In the genomic region with DNA sequence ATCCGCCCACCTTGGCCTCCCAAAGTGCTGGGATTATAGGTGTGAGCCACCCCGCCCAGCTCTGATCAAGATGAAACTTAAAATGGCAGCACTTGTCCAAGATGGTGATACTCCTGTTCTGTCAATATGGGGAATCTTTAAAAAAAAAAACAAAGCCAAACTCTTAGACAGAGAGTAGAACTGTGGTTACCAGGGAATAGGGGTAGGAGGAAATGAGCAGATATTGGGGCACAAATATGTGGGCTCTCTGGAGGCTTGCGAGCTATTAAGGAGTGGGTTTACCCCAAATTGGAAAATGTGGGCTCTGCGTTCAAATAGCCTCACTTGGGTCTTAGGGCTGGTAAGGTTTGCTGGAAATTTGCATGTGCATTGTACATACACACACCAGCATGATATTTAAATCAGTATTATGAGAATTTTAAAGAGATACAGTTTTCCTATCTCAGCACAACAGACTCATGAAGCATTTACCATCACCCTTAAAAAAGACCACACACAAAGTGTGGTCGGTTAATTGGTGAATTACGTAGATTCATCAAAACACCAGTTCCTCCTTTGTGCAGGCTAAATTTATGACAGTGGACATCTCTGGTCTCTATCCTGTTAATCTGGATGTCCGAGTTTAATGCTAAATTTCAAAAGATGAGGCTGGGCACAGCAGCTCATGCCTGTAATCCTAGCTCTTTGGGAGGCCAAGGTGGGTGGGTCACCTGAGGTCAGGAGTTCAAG, we compare ENCODE assay signal across 1 cellular context.
TF ChIP-seq lines count a peak whose summit lies in the region.

No MANE protein-coding gene starts in this region.

TF ChIP-seq in K562, 482 proteins besides CTCF, POLR2A, EP300 and RAD21:
- TF ChIP-seq, protein P1, sequence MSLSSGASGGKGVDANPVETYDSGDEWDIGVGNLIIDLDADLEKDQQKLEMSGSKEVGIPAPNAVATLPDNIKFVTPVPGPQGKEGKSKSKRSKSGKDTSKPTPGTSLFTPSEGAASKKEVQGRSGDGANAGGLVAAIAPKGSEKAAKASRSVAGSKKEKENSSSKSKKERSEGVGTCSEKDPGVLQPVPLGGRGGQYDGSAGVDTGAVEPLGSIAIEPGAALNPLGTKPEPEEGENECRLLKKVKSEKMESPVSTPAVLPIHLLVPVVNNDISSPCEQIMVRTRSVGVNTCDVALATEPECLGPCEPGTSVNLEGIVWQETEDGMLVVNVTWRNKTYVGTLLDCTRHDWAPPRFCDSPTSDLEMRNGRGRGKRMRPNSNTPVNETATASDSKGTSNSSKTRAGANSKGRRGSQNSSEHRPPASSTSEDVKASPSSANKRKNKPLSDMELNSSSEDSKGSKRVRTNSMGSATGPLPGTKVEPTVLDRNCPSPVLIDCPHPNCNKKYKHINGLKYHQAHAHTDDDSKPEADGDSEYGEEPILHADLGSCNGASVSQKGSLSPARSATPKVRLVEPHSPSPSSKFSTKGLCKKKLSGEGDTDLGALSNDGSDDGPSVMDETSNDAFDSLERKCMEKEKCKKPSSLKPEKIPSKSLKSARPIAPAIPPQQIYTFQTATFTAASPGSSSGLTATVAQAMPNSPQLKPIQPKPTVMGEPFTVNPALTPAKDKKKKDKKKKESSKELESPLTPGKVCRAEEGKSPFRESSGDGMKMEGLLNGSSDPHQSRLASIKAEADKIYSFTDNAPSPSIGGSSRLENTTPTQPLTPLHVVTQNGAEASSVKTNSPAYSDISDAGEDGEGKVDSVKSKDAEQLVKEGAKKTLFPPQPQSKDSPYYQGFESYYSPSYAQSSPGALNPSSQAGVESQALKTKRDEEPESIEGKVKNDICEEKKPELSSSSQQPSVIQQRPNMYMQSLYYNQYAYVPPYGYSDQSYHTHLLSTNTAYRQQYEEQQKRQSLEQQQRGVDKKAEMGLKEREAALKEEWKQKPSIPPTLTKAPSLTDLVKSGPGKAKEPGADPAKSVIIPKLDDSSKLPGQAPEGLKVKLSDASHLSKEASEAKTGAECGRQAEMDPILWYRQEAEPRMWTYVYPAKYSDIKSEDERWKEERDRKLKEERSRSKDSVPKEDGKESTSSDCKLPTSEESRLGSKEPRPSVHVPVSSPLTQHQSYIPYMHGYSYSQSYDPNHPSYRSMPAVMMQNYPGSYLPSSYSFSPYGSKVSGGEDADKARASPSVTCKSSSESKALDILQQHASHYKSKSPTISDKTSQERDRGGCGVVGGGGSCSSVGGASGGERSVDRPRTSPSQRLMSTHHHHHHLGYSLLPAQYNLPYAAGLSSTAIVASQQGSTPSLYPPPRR (CRISPR knock-in tag; IDR thresholded peaks at IDR 0.05; ENCODE audit: borderline replicate concordance) = no peak
- TF ChIP-seq DNMT1 (IDR thresholded peaks at IDR 0.05) (no peak), NR4A1 (CRISPR knock-in tag; IDR thresholded peaks at IDR 0.05) (no peak), NR4A1 (tag; IDR thresholded peaks at IDR 0.05) (0 out of 2 replicates have a peak, but pooled peaks have one; percentile 27), CREBBP (IDR thresholded peaks at IDR 0.05; ENCODE audit: low read depth, low read length) (no peak), ZNF41 (CRISPR knock-in tag; conservative IDR thresholded peaks at IDR 0.05) (no peak), DMBX1 (CRISPR knock-in tag; IDR thresholded peaks at IDR 0.05; ENCODE audit: borderline replicate concordance) (peak; percentile 60; the same call in 1 of the 2 replicates), RCOR1 (IDR thresholded peaks at IDR 0.05; ENCODE audit: borderline replicate concordance in 1 of 2, low read depth in 2 of 2, low read length in 2 of 2) (no peak), SREBF2 (CRISPR knock-in tag; IDR thresholded peaks at IDR 0.05) (no peak), STAT5A (IDR thresholded peaks at IDR 0.05; ENCODE audit: borderline replicate concordance, low read length) (no peak), ZNF224 (CRISPR knock-in tag; IDR thresholded peaks at IDR 0.05) (no peak)
- TF ChIP-seq, protein P2, sequence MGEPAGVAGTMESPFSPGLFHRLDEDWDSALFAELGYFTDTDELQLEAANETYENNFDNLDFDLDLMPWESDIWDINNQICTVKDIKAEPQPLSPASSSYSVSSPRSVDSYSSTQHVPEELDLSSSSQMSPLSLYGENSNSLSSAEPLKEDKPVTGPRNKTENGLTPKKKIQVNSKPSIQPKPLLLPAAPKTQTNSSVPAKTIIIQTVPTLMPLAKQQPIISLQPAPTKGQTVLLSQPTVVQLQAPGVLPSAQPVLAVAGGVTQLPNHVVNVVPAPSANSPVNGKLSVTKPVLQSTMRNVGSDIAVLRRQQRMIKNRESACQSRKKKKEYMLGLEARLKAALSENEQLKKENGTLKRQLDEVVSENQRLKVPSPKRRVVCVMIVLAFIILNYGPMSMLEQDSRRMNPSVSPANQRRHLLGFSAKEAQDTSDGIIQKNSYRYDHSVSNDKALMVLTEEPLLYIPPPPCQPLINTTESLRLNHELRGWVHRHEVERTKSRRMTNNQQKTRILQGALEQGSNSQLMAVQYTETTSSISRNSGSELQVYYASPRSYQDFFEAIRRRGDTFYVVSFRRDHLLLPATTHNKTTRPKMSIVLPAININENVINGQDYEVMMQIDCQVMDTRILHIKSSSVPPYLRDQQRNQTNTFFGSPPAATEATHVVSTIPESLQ (CRISPR knock-in tag; IDR thresholded peaks at IDR 0.05) = no peak
TF ChIP-seq in K562: peak in this region for 2.
